Comparison of ENCODE assay signal across 2 cellular contexts in the genomic region with DNA sequence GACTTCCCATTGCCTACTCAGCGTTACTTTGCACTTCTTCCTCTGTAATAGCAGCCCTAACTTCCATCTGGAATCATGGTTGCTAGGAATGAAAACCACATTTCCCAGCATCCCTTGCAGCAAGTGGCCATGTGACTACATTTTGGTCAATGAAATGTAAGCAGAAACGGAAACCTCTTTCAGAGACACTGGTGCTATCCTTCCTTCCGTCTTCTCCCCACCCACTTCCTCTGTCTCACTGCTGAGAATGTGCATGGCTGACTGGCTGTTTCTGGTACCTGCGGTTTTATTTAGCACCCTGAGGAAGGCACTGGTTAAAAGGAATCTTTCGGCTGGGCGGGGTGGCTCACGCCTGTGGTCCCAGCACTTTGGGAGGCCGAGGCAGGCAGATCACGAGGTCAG.
TF ChIP-seq lines count a peak whose summit lies in the region.

No MANE protein-coding gene starts in this region.

TF ChIP-seq in HCT116, 20 proteins besides CTCF, POLR2A, EP300 and RAD21 (continued from another document):
- TF ChIP-seq ELF1 (IDR thresholded peaks at IDR 0.05; ENCODE audit: borderline replicate concordance, low read depth) (peak; percentile 57), CEBPB (IDR thresholded peaks at IDR 0.05; ENCODE audit: low read depth) (no peak), JUND (IDR thresholded peaks at IDR 0.05) (no peak), EZH2 (IDR thresholded peaks at IDR 0.05) (no peak), REST (IDR thresholded peaks at IDR 0.05; ENCODE audit: low read depth) (no peak), CBX3 (IDR thresholded peaks at IDR 0.05; ENCODE audit: low read depth) (peak; percentile 78; the same call in 1 of the 2 replicates), ZFX (IDR thresholded peaks at IDR 0.05) (no peak), SRF (IDR thresholded peaks at IDR 0.05; ENCODE audit: low read depth) (no peak), YY1 (IDR thresholded peaks at IDR 0.05; ENCODE audit: extremely low read depth, insufficient replicate concordance, low read depth, low read length) (peak; percentile 86)
- TF ChIP-seq, protein P1, sequence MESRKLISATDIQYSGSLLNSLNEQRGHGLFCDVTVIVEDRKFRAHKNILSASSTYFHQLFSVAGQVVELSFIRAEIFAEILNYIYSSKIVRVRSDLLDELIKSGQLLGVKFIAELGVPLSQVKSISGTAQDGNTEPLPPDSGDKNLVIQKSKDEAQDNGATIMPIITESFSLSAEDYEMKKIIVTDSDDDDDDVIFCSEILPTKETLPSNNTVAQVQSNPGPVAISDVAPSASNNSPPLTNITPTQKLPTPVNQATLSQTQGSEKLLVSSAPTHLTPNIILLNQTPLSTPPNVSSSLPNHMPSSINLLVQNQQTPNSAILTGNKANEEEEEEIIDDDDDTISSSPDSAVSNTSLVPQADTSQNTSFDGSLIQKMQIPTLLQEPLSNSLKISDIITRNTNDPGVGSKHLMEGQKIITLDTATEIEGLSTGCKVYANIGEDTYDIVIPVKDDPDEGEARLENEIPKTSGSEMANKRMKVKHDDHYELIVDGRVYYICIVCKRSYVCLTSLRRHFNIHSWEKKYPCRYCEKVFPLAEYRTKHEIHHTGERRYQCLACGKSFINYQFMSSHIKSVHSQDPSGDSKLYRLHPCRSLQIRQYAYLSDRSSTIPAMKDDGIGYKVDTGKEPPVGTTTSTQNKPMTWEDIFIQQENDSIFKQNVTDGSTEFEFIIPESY (IDR thresholded peaks at IDR 0.05; ENCODE audit: extremely low read depth, insufficient replicate concordance, low read length), result no peak
- TF ChIP-seq, protein P2, sequence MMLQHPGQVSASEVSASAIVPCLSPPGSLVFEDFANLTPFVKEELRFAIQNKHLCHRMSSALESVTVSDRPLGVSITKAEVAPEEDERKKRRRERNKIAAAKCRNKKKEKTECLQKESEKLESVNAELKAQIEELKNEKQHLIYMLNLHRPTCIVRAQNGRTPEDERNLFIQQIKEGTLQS (IDR thresholded peaks at IDR 0.05), result no peak

TF ChIP-seq in HepG2, 621 proteins besides CTCF, POLR2A, EP300 and RAD21 (continued from another document and continues in another):
- no peak for TF ChIP-seq GPN1 (CRISPR knock-in tag; IDR thresholded peaks at IDR 0.05; ENCODE audit: borderline replicate concordance)
- peak; percentile 27; the same call in 1 of the 2 replicates for TF ChIP-seq GABPA (IDR thresholded peaks at IDR 0.05; ENCODE audit: low read depth, low read length)
- TF ChIP-seq GABPA (CRISPR knock-in tag; IDR thresholded peaks at IDR 0.05; ENCODE audit: low read depth), result peak; percentile 80
- peak in 1 of 2 experiments; percentile 19; a peak in 1 of 4 replicates for TF ChIP-seq MAFK (conservative IDR thresholded peaks at IDR 0.05 in 1 of 2, IDR thresholded peaks at IDR 0.05 in 1 of 2; ENCODE audit: low read length in 2 of 2)
- TF ChIP-seq GLI4 (CRISPR knock-in tag; IDR thresholded peaks at IDR 0.05; ENCODE audit: borderline replicate concordance), result no peak
- TF ChIP-seq EHMT2 (IDR thresholded peaks at IDR 0.05; ENCODE audit: borderline replicate concordance, low read depth, low read length), result no peak
- no peak for TF ChIP-seq AHR (CRISPR knock-in tag; IDR thresholded peaks at IDR 0.05)
- TF ChIP-seq CBX2 (IDR thresholded peaks at IDR 0.05; ENCODE audit: low read depth, low read length), result no peak
- TF ChIP-seq CBX2 (CRISPR knock-in tag; IDR thresholded peaks at IDR 0.05; ENCODE audit: low read depth), result no peak
- no peak for TF ChIP-seq SKI (IDR thresholded peaks at IDR 0.05; ENCODE audit: partially characterized antibody)
- no peak for TF ChIP-seq KAT7 (CRISPR knock-in tag; IDR thresholded peaks at IDR 0.05; ENCODE audit: borderline replicate concordance)
- no peak for TF ChIP-seq RBM22 (optimal IDR thresholded peaks at IDR 0.05; ENCODE audit: low read length)
- TF ChIP-seq NFYB (CRISPR knock-in tag; IDR thresholded peaks at IDR 0.05), result peak; percentile 28; the same call in 1 of the 2 replicates
- TF ChIP-seq, protein P3, sequence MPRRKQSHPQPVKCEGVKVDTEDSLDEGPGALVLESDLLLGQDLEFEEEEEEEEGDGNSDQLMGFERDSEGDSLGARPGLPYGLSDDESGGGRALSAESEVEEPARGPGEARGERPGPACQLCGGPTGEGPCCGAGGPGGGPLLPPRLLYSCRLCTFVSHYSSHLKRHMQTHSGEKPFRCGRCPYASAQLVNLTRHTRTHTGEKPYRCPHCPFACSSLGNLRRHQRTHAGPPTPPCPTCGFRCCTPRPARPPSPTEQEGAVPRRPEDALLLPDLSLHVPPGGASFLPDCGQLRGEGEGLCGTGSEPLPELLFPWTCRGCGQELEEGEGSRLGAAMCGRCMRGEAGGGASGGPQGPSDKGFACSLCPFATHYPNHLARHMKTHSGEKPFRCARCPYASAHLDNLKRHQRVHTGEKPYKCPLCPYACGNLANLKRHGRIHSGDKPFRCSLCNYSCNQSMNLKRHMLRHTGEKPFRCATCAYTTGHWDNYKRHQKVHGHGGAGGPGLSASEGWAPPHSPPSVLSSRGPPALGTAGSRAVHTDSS (CRISPR knock-in tag; conservative IDR thresholded peaks at IDR 0.05), result no peak
- no peak for TF ChIP-seq ZNF556 (CRISPR knock-in tag; IDR thresholded peaks at IDR 0.05; ENCODE audit: borderline replicate concordance)
- TF ChIP-seq ZNF737 (CRISPR knock-in tag; IDR thresholded peaks at IDR 0.05; ENCODE audit: borderline replicate concordance), result no peak
- TF ChIP-seq ZNF253 (CRISPR knock-in tag; IDR thresholded peaks at IDR 0.05; ENCODE audit: borderline replicate concordance), result no peak
- no peak for TF ChIP-seq NFKB2 (CRISPR knock-in tag; IDR thresholded peaks at IDR 0.05; ENCODE audit: borderline replicate concordance)
- TF ChIP-seq ZNF512 (CRISPR knock-in tag; IDR thresholded peaks at IDR 0.05), result no peak
- no peak for TF ChIP-seq ZSCAN12 (CRISPR knock-in tag; IDR thresholded peaks at IDR 0.05)
- TF ChIP-seq ELF1 (CRISPR knock-in tag; IDR thresholded peaks at IDR 0.05), result 0 out of 2 replicates have a peak, but pooled peaks have one; percentile 13
- no peak for TF ChIP-seq ZNF282 (IDR thresholded peaks at IDR 0.05; ENCODE audit: partially characterized antibody)
- TF ChIP-seq SOX5 (CRISPR knock-in tag; IDR thresholded peaks at IDR 0.05; ENCODE audit: borderline replicate concordance), result no peak
- no peak for TF ChIP-seq CREM (IDR thresholded peaks at IDR 0.05)
- TF ChIP-seq CREM (CRISPR knock-in tag; IDR thresholded peaks at IDR 0.05), result no peak
- no peak for TF ChIP-seq NCOA1 (CRISPR knock-in tag; IDR thresholded peaks at IDR 0.05)
- TF ChIP-seq ZFP91 (CRISPR knock-in tag; IDR thresholded peaks at IDR 0.05; ENCODE audit: borderline replicate concordance), result no peak
- TF ChIP-seq SNAI1 (CRISPR knock-in tag; IDR thresholded peaks at IDR 0.05; ENCODE audit: borderline replicate concordance), result no peak
- TF ChIP-seq MEF2D (CRISPR knock-in tag; IDR thresholded peaks at IDR 0.05), result no peak
- TF ChIP-seq ZNF652 (CRISPR knock-in tag; IDR thresholded peaks at IDR 0.05; ENCODE audit: borderline replicate concordance, low read depth), result no peak
- TF ChIP-seq ZNF256 (CRISPR knock-in tag; conservative IDR thresholded peaks at IDR 0.05), result no peak
- TF ChIP-seq, protein P4, sequence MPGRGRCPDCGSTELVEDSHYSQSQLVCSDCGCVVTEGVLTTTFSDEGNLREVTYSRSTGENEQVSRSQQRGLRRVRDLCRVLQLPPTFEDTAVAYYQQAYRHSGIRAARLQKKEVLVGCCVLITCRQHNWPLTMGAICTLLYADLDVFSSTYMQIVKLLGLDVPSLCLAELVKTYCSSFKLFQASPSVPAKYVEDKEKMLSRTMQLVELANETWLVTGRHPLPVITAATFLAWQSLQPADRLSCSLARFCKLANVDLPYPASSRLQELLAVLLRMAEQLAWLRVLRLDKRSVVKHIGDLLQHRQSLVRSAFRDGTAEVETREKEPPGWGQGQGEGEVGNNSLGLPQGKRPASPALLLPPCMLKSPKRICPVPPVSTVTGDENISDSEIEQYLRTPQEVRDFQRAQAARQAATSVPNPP (CRISPR knock-in tag; IDR thresholded peaks at IDR 0.05), result no peak
- no peak for TF ChIP-seq NFE2L2 (IDR thresholded peaks at IDR 0.05; ENCODE audit: low read length)
- TF ChIP-seq THAP11 (CRISPR knock-in tag; IDR thresholded peaks at IDR 0.05), result peak; percentile 94
- TF ChIP-seq TEF (CRISPR knock-in tag; IDR thresholded peaks at IDR 0.05), result no peak
- TF ChIP-seq ZNF333 (CRISPR knock-in tag; IDR thresholded peaks at IDR 0.05; ENCODE audit: borderline replicate concordance), result no peak
- no peak for TF ChIP-seq ZNF367 (CRISPR knock-in tag; IDR thresholded peaks at IDR 0.05; ENCODE audit: borderline replicate concordance)
- TF ChIP-seq ZNF33B (CRISPR knock-in tag; IDR thresholded peaks at IDR 0.05), result no peak
- TF ChIP-seq, protein P5, sequence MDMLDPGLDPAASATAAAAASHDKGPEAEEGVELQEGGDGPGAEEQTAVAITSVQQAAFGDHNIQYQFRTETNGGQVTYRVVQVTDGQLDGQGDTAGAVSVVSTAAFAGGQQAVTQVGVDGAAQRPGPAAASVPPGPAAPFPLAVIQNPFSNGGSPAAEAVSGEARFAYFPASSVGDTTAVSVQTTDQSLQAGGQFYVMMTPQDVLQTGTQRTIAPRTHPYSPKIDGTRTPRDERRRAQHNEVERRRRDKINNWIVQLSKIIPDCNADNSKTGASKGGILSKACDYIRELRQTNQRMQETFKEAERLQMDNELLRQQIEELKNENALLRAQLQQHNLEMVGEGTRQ (IDR thresholded peaks at IDR 0.05; ENCODE audit: low read depth, low read length), result peak; percentile 55; the same call in 1 of the 2 replicates
- TF ChIP-seq, protein P5 (CRISPR knock-in tag; IDR thresholded peaks at IDR 0.05; ENCODE audit: borderline replicate concordance), result peak; percentile 69; the same call in 1 of the 2 replicates
- no peak for TF ChIP-seq HNRNPH1 (optimal IDR thresholded peaks at IDR 0.05; ENCODE audit: low read depth, low read length)
- TF ChIP-seq CCDC6 (CRISPR knock-in tag; IDR thresholded peaks at IDR 0.05), result no peak
- peak; percentile 84 for TF ChIP-seq ZNF143 (CRISPR knock-in tag; IDR thresholded peaks at IDR 0.05)
- TF ChIP-seq, protein P6, sequence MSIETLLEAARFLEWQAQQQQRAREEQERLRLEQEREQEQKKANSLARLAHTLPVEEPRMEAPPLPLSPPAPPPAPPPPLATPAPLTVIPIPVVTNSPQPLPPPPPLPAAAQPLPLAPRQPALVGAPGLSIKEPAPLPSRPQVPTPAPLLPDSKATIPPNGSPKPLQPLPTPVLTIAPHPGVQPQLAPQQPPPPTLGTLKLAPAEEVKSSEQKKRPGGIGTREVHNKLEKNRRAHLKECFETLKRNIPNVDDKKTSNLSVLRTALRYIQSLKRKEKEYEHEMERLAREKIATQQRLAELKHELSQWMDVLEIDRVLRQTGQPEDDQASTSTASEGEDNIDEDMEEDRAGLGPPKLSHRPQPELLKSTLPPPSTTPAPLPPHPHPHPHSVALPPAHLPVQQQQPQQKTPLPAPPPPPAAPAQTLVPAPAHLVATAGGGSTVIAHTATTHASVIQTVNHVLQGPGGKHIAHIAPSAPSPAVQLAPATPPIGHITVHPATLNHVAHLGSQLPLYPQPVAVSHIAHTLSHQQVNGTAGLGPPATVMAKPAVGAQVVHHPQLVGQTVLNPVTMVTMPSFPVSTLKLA (IDR thresholded peaks at IDR 0.05), result no peak
- no peak for TF ChIP-seq ZNF225 (CRISPR knock-in tag; IDR thresholded peaks at IDR 0.05)
- TF ChIP-seq NFYC (CRISPR knock-in tag; IDR thresholded peaks at IDR 0.05), result peak; percentile 55
- no peak for TF ChIP-seq ZNF619 (CRISPR knock-in tag; IDR thresholded peaks at IDR 0.05)
